In the genomic region with DNA sequence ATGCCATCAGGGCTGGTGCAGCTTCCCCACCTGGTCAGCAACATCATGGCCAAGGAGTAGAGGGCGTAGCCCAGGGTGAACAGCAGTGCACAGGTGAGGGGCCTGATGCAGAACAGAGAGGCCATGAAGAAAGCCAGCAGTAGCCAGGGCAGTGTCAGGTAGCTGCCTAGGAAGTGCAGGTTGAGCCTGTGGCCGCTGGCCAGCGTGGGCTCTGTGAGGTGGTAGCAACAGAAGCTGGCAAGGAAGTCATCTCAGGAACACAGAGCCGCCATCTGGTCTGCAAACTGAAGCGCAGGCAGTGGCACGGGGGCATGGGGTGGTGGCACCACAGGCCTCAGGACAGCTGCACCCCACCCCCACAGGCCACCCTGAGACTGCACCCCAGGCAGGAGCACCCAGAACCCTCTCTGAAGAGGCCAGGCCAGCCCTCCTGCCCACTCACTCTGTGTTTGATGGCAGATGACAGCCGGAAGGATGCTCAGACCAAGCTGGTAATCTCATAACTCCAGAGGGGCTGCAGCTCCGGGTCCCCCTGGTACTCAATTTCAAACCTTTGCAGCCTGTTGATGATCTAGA, we compare ENCODE assay signal across 21 cellular contexts.
"Had no signal": no experiment of that assay in that cellular context is flagged by ENCODE, and none has a peak within 500 bp of the region (broad histone marks: within the 10 kb centered on the region; RNA-seq: fewer than 3 reads in every experiment).

No MANE protein-coding gene starts in this region.

- H2AFZ ChIP-seq: neural progenitor cell had no signal

- H3K27ac ChIP-seq: neural progenitor cell, transverse colon, WERI-Rb-1 had no signal

- H3K9ac ChIP-seq: neural progenitor cell had no signal

- H3K4me3 Mint-ChIP-seq: activated CD8-positive, alpha-beta T cell treated with anti-CD3 and anti-CD28 coated beads, Interleukin-2, amount 10 ng/mL, durations not matched to agents 7 days and 5 days; activated T-helper 1 cell treated with anti-CD3 and anti-CD28 coated beads, Interleukin-12 subunit alpha, Interleukin-12 subunit beta, Interleukin-2, Interleukin-4 antibody, amounts not matched to agents 30 ng/mL and 10 ng/mL and 1 ng/mL, durations not matched to agents 14 hours and 24 hours and 36 hours; brain; effector memory CD8-positive, alpha-beta T cell; naive thymus-derived CD4-positive, alpha-beta T cell; neural progenitor cell; stimulated activated naive B cell treated with anti-CD40 and anti-IgM and Interleukin-4, amounts not matched to agents 10 μg/mL and 1 μg/mL and 100 μg/mL, for 72 hours had no signal

- DNase-seq: activated CD4-positive, alpha-beta T cell treated with anti-CD3 and anti-CD28 coated beads, Interleukin-2, amount 50 U/mL, for 1 hour; activated CD4-positive, CD25-positive, alpha-beta regulatory T cell treated with anti-CD3 and anti-CD28 coated beads, Interleukin-2, amount 50 U/mL, for 72 hours; activated CD8-positive, alpha-beta T cell treated with anti-CD3 and anti-CD28 coated beads, Interleukin-2, amount 10 ng/mL, durations not matched to agents 7 days and 5 days; activated gamma-delta T cell treated with Interleukin-2 at 50 U/mL for 16 hours; aorta; effector memory CD8-positive, alpha-beta T cell; foreskin melanocyte; naive thymus-derived CD4-positive, alpha-beta T cell; retina; stimulated activated CD4-positive, alpha-beta T cell treated with anti-CD3 and anti-CD28 coated beads, Interleukin-2, amount 100 ng/mL, for 48 hours; stimulated activated CD8-positive, alpha-beta memory T cell treated with anti-CD3 and anti-CD28 coated beads, Interleukin-4, amount 100 ng/mL, for 48 hours; stimulated activated naive B cell treated with anti-CD40 and anti-IgM and Interleukin-4, amounts not matched to agents 10 μg/mL and 1 μg/mL and 100 μg/mL, for 72 hours; transverse colon; WERI-Rb-1 had no signal

- H3K4me2 ChIP-seq: neural progenitor cell had no signal

- H3K27me3 ChIP-seq: neural progenitor cell, transverse colon had no signal

- H3K9me3 ChIP-seq: transverse colon had no signal

- H3K27me3 Mint-ChIP-seq: effector memory CD8-positive, alpha-beta T cell; naive thymus-derived CD4-positive, alpha-beta T cell; progenitor cell of endocrine pancreas had no signal

- H3K4me1 ChIP-seq: transverse colon had no signal

- H3K27ac Mint-ChIP-seq: activated CD8-positive, alpha-beta T cell treated with anti-CD3 and anti-CD28 coated beads, Interleukin-2, amount 10 ng/mL, durations not matched to agents 7 days and 5 days; activated naive CD4-positive, alpha-beta T cell treated with anti-CD3 and anti-CD28 coated beads, Interleukin-2, amount 50 U/mL, for 72 hours; activated T-helper 1 cell treated with anti-CD3 and anti-CD28 coated beads, Interleukin-12 subunit alpha, Interleukin-12 subunit beta, Interleukin-2, Interleukin-4 antibody, amounts not matched to agents 30 ng/mL and 10 ng/mL and 1 ng/mL, durations not matched to agents 14 hours and 24 hours and 36 hours; brain; effector memory CD8-positive, alpha-beta T cell; neural progenitor cell; progenitor cell of endocrine pancreas; stimulated activated naive B cell treated with anti-CD40 and anti-IgM and Interleukin-4, amounts not matched to agents 10 μg/mL and 1 μg/mL and 100 μg/mL, for 72 hours had no signal

- H3K36me3 Mint-ChIP-seq: activated naive CD4-positive, alpha-beta T cell treated with anti-CD3 and anti-CD28 coated beads, Interleukin-2, amount 50 U/mL, for 72 hours; brain; naive thymus-derived CD4-positive, alpha-beta T cell; neural progenitor cell; stimulated activated naive B cell treated with anti-CD40 and anti-IgM and Interleukin-4, amounts not matched to agents 10 μg/mL and 1 μg/mL and 100 μg/mL, for 72 hours had no signal

- ATAC-seq: activated CD8-positive, alpha-beta T cell treated with anti-CD3 and anti-CD28 coated beads, Interleukin-2, amount 10 ng/mL, durations not matched to agents 7 days and 5 days; activated naive CD4-positive, alpha-beta T cell treated with anti-CD3 and anti-CD28 coated beads, Interleukin-2, amount 50 U/mL, for 72 hours; effector memory CD8-positive, alpha-beta T cell; esophagus mucosa; left lobe of liver; naive thymus-derived CD4-positive, alpha-beta T cell; stimulated activated naive B cell treated with anti-CD40 and anti-IgM and Interleukin-4, amounts not matched to agents 10 μg/mL and 1 μg/mL and 100 μg/mL, for 72 hours had no signal

- H3K4me1 Mint-ChIP-seq: brain had no signal

- H3K9me3 Mint-ChIP-seq: activated naive CD4-positive, alpha-beta T cell treated with anti-CD3 and anti-CD28 coated beads, Interleukin-2, amount 50 U/mL, for 72 hours; activated T-helper 1 cell treated with anti-CD3 and anti-CD28 coated beads, Interleukin-12 subunit alpha, Interleukin-12 subunit beta, Interleukin-2, Interleukin-4 antibody, amounts not matched to agents 30 ng/mL and 10 ng/mL and 1 ng/mL, durations not matched to agents 14 hours and 24 hours and 36 hours; brain; effector memory CD8-positive, alpha-beta T cell; naive thymus-derived CD4-positive, alpha-beta T cell; neural progenitor cell; stimulated activated naive B cell treated with anti-CD40 and anti-IgM and Interleukin-4, amounts not matched to agents 10 μg/mL and 1 μg/mL and 100 μg/mL, for 72 hours had no signal
